In the genomic region with DNA sequence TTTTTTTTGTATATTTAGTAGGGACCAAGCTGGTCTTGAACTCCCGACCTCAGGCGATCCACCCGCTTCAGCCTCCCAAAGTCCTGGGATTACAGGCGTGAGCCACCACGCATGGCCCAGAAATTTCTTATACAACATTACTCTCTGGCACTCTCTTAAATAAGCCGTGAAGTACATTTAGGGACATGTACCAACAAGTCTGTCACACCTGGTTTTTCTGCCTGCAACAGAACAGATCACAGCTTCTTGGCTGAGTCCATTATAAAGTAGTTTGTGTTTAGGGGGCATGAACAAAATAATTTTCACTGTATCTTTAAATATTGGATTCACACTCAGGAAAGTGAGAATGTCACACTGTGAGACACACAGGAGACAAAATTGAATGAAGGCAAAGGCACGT, we compare ENCODE assay signal across 25 cellular contexts.
DNase-seq lines count a peak whose midpoint lies in the region; ATAC-seq and TF ChIP-seq lines count a peak whose summit lies in the region.
"Had no signal": no experiment of that assay in that cellular context is flagged by ENCODE, and none has a peak within 500 bp of the region (broad histone marks: within the 10 kb centered on the region; RNA-seq: fewer than 3 reads in every experiment).

No MANE protein-coding gene starts in this region.

- H3K27ac ChIP-seq in breast epithelium, result no peak overlapping the region
- no peak overlapping the region for H3K27ac ChIP-seq in mammary epithelial cell (ENCODE audit: insufficient read depth, low read depth, low read length)
- peak overlapping the region; percentile 66 for H3K27ac ChIP-seq in epithelial cell of prostate
- H3K27ac ChIP-seq in smooth muscle cell (ENCODE audit: low read depth), result no peak overlapping the region
- H3K27ac ChIP-seq: A549; BLaER1 treated with 17β-estradiol and CSF1 and Interleukin-3, amounts not matched to agents 10 nM and 100 nM had no signal

- POLR2A ChIA-PET in MCF 10A (lab: Yijun Ruan, JAX), result no interaction called here

- peaks cover 7% of the 10 kb centered on the region for H3K9me3 Mint-ChIP-seq in MCF 10A (ENCODE audit: unreplicated experiment)
- H3K9me3 Mint-ChIP-seq in activated T-cell treated with anti-CD3 and anti-CD28 coated beads, Interleukin-2, amount 50 U/mL, for 4 hours, result peaks cover 7% of the 10 kb centered on the region

- peak overlapping the region; percentile 72 for H2AFZ ChIP-seq in mammary epithelial cell (ENCODE audit: low read depth, low read length)
- peak overlapping the region; percentile 18 for H2AFZ ChIP-seq in smooth muscle cell (ENCODE audit: low read depth)

- CTCF ChIA-PET in MCF 10A (lab: Yijun Ruan, JAX) (interaction anchor here (0.6 kb wide), 1 partner anchor 38 kb away, joined by 3 read pairs; no protein-coding TSS in a partner anchor), mammary epithelial cell (lab: Charles Lee; ENCODE audit: low non-redundant PET) (no interaction called here)

- no peak for ATAC-seq in activated T-cell treated with anti-CD3 and anti-CD28 coated beads, Interleukin-2, amount 50 U/mL, for 4 hours
- ATAC-seq: A549, GM12878 had no signal

- H3K9ac ChIP-seq in mammary epithelial cell (ENCODE audit: insufficient read depth, low read length) (no peak overlapping the region), smooth muscle cell (ENCODE audit: low read depth) (no peak overlapping the region)
- H3K9ac ChIP-seq: BLaER1 treated with 17β-estradiol and CSF1 and Interleukin-3, amounts not matched to agents 10 nM and 100 nM had no signal

- in situ Hi-C loops in mammary epithelial cell (cut with MboI; ENCODE audit: low sequenced_read_pairs in 2 of 2), result no loop called here

- intact Hi-C loops in MCF 10A (cut with micrococcal nuclease), result no loop called here
- intact Hi-C loops in breast epithelium (cut with DNase I; ENCODE audit: low total_unique reads), result loop anchor here (5.0 kb wide), 1 partner anchor 236 kb away; no protein-coding TSS in a partner anchor
- intact Hi-C loops in mammary epithelial cell (cut with micrococcal nuclease), result no loop called here

- H3K4me2 ChIP-seq in mammary epithelial cell (ENCODE audit: insufficient read depth, low read depth, low read length), result no peak overlapping the region
- H3K4me2 ChIP-seq in smooth muscle cell, result no peak overlapping the region
- H3K4me2 ChIP-seq: A549; BLaER1 treated with 17β-estradiol and CSF1 and Interleukin-3, amounts not matched to agents 10 nM and 100 nM had no signal

- no peak overlapping the region for H3K4me3 Mint-ChIP-seq in MCF 10A (ENCODE audit: unreplicated experiment)
- H3K4me3 Mint-ChIP-seq in activated T-cell treated with anti-CD3 and anti-CD28 coated beads, Interleukin-2, amount 50 U/mL, for 4 hours, result no peak overlapping the region
- H3K4me3 Mint-ChIP-seq: CD14-positive monocyte; CD4-positive, alpha-beta T cell; CD8-positive, alpha-beta memory T cell; HFFc6 had no signal

- dilution Hi-C loops in mammary epithelial cell (cut with HindIII; ENCODE audit: low sequenced_read_pairs), result no loop called here

- no peaks in the 10 kb centered on the region for H3K9me3 ChIP-seq in breast epithelium
- H3K9me3 ChIP-seq in mammary epithelial cell (replicated peaks; ENCODE audit: insufficient read depth, low read length), result no peaks in the 10 kb centered on the region
- H3K9me3 ChIP-seq in smooth muscle cell (replicated peaks; ENCODE audit: low read depth), result no peaks in the 10 kb centered on the region
- H3K9me3 ChIP-seq: A549; BE2C; BLaER1 treated with 17β-estradiol and CSF1 and Interleukin-3, amounts not matched to agents 10 nM and 100 nM; HAP-1 had no signal

- H3K4me3 ChIP-seq in breast epithelium (no peak overlapping the region), mammary epithelial cell (replicated peaks in 1 of 3; ENCODE audit: insufficient read depth in 1 of 3, low read depth in 2 of 3, low read length in 3 of 3) (no peak overlapping the region), smooth muscle cell (no peak overlapping the region)
- H3K4me3 ChIP-seq: A549; BLaER1 treated with 17β-estradiol and CSF1 and Interleukin-3, amounts not matched to agents 10 nM and 100 nM; GM12878; HAP-1 had no signal

- H3K4me1 ChIP-seq in breast epithelium (no peaks in the 10 kb centered on the region), mammary epithelial cell (ENCODE audit: insufficient read depth, low read length) (peaks cover 6% of the 10 kb centered on the region), smooth muscle cell (ENCODE audit: low read depth) (no peaks in the 10 kb centered on the region)
- H3K4me1 ChIP-seq: A549; BE2C; BLaER1 treated with 17β-estradiol and CSF1 and Interleukin-3, amounts not matched to agents 10 nM and 100 nM; HAP-1 had no signal

- 51% methylated on average over 7 of the region's 7 CpGs for WGBS in mammary epithelial cell (ENCODE audit: low coverage, missing lambda C conversion rate)
- 80% methylated on average over 7 of the region's 7 CpGs for WGBS in smooth muscle cell (ENCODE audit: low lambda C conversion rate)

- BruUV-seq in MCF 10A (replicated peaks; lab: Mats Ljungman, UMichigan) (no TSS peak), mammary epithelial cell (replicated peaks; lab: Mats Ljungman, UMichigan) (no TSS peak)

- TF ChIP-seq CTCF in MCF 10A (IDR thresholded peaks at IDR 0.05; ENCODE audit: unreplicated experiment) (no peak), breast epithelium (IDR thresholded peaks at IDR 0.05) (no peak), mammary epithelial cell (conservative IDR thresholded peaks at IDR 0.05 in 1 of 2, IDR thresholded peaks at IDR 0.05 in 1 of 2; ENCODE audit: extremely low read depth in 1 of 2, insufficient read depth in 1 of 2, low read depth in 1 of 2, low read length in 2 of 2) (no peak), smooth muscle cell (IDR thresholded peaks at IDR 0.05; ENCODE audit: borderline replicate concordance, insufficient read depth, poor library complexity, severe bottlenecking) (no peak)

- no peaks in the 10 kb centered on the region for H3K27me3 Mint-ChIP-seq in MCF 10A (ENCODE audit: insufficient read depth, unreplicated experiment)
- H3K27me3 Mint-ChIP-seq in activated T-cell treated with anti-CD3 and anti-CD28 coated beads, Interleukin-2, amount 50 U/mL, for 4 hours (ENCODE audit: low read depth), result no peaks in the 10 kb centered on the region
- H3K27me3 Mint-ChIP-seq: CD4-positive, alpha-beta T cell had no signal

- H3K27ac Mint-ChIP-seq in MCF 10A (ENCODE audit: low read depth, unreplicated experiment), result peak overlapping the region; percentile 68
- H3K27ac Mint-ChIP-seq: CD14-positive monocyte; CD4-positive, alpha-beta T cell; CD8-positive, alpha-beta memory T cell; HFFc6 had no signal

- H3F3A ChIP-seq in smooth muscle cell (ENCODE audit: low read depth), result no peaks in the 10 kb centered on the region

- peaks cover 6% of the 10 kb centered on the region for H3K4me1 Mint-ChIP-seq in MCF 10A (ENCODE audit: insufficient read depth, unreplicated experiment)
- H3K4me1 Mint-ChIP-seq in activated T-cell treated with anti-CD3 and anti-CD28 coated beads, Interleukin-2, amount 50 U/mL, for 4 hours (ENCODE audit: low read depth), result no peaks in the 10 kb centered on the region
- H3K4me1 Mint-ChIP-seq: CD14-positive monocyte; CD8-positive, alpha-beta memory T cell had no signal

- DNase-seq in MCF 10A (ENCODE audit: unreplicated experiment), result no peak
- no peak for DNase-seq in breast epithelium (ENCODE audit: low spot score in 2 of 2)
- peak; percentile 30 for DNase-seq in mammary epithelial cell
- DNase-seq in epithelial cell of prostate (ENCODE audit: low read depth, low spot score), result peak; percentile 10
- no peak for DNase-seq in smooth muscle cell (lab: John Stamatoyannopoulos, UW; ENCODE audit: unreplicated experiment)
- DNase-seq in activated T-cell treated with anti-CD3 and anti-CD28 coated beads, Interleukin-2, amount 50 U/mL, for 4 hours, result no peak
- DNase-seq in activated T-cell treated with anti-CD3 and anti-CD28 coated beads, Interleukin-2, amount 50 U/mL, for 48 hours, result no peak
- DNase-seq in NCI-H69 (lab: John Stamatoyannopoulos, UW), result no peak
- DNase-seq: 8988T; ACHN; AML-193; BE2C; CD4-positive, alpha-beta T cell; CD8-positive, alpha-beta memory T cell; DMS 273 treated with DMSO at 0.1 percent for 48 hours; DMS79; EL; GDM1; GOT3; HFFc6 had no signal

- H3K27me3 ChIP-seq in breast epithelium (no peaks in the 10 kb centered on the region), mammary epithelial cell (ENCODE audit: insufficient read depth, low read length) (no peaks in the 10 kb centered on the region), smooth muscle cell (ENCODE audit: low read depth) (no peaks in the 10 kb centered on the region)
- H3K27me3 ChIP-seq: BE2C; BLaER1 treated with 17β-estradiol and CSF1 and Interleukin-3, amounts not matched to agents 10 nM and 100 nM had no signal

- H3K36me3 ChIP-seq in breast epithelium, result no peaks in the 10 kb centered on the region
- H3K36me3 ChIP-seq in mammary epithelial cell (ENCODE audit: insufficient read depth, low read length), result no peaks in the 10 kb centered on the region
- H3K36me3 ChIP-seq in smooth muscle cell (ENCODE audit: low read depth), result no peaks in the 10 kb centered on the region
- H3K36me3 ChIP-seq: BE2C; BLaER1 treated with 17β-estradiol and CSF1 and Interleukin-3, amounts not matched to agents 10 nM and 100 nM; HAP-1 had no signal

- no peaks in the 10 kb centered on the region for H4K20me1 ChIP-seq in mammary epithelial cell (ENCODE audit: insufficient read depth, low read length)
- H4K20me1 ChIP-seq in smooth muscle cell (ENCODE audit: low read depth), result no peaks in the 10 kb centered on the region
- H4K20me1 ChIP-seq: BLaER1 treated with 17β-estradiol and CSF1 and Interleukin-3, amounts not matched to agents 10 nM and 100 nM had no signal

- no peaks in the 10 kb centered on the region for H3K79me2 ChIP-seq in mammary epithelial cell (ENCODE audit: insufficient read depth, low read length)
- no peaks in the 10 kb centered on the region for H3K79me2 ChIP-seq in smooth muscle cell (ENCODE audit: low read depth)

- no peaks in the 10 kb centered on the region for H3K36me3 Mint-ChIP-seq in MCF 10A (ENCODE audit: insufficient read depth, unreplicated experiment)
- H3K36me3 Mint-ChIP-seq in activated T-cell treated with anti-CD3 and anti-CD28 coated beads, Interleukin-2, amount 50 U/mL, for 4 hours (ENCODE audit: insufficient read depth), result no peaks in the 10 kb centered on the region
- H3K36me3 Mint-ChIP-seq: CD14-positive monocyte; CD8-positive, alpha-beta memory T cell had no signal

- TF ChIP-seq POLR2A in breast epithelium (IDR thresholded peaks at IDR 0.05), result no peak

Comparison
In these comparisons a context has a peak if more than half of its experiments do, and no peak if none do; other contexts are left out.
1. DNase-seq: peak in mammary epithelial cell (single experiment) and epithelial cell of prostate (single experiment); none in MCF 10A (single experiment), breast epithelium (0 of 2), smooth muscle cell (single experiment), activated T-cell treated with anti-CD3 and anti-CD28 coated beads, Interleukin-2, amount 50 U/mL, for 4 hours (single experiment), activated T-cell treated with anti-CD3 and anti-CD28 coated beads, Interleukin-2, amount 50 U/mL, for 48 hours (0 of 2) and NCI-H69 (single experiment).